ENCODE assay signal across 35 cellular contexts in genomic region chr2:230825354-230825753, GRCh38.
"Had no signal": no experiment of that assay in that cellular context is flagged by ENCODE, and none has a peak within 500 bp of the region (broad histone marks: within the 10 kb centered on the region; RNA-seq: fewer than 3 reads in every experiment).

No MANE protein-coding gene starts in this region.

- H3K4me3 ChIP-seq: MG63 had no signal

- H3K36me3 ChIP-seq: MG63 had no signal

- DNase-seq: Karpas-422, Kasumi-1, MG63, MM.1S, MV-4-11, NCI-H1048, NCI-H1092, NCI-H1092 treated with DMSO at 0.1 percent for 48 hours, NCI-H1105, NCI-H1105 treated with DMSO at 0.1 percent for 48 hours, NCI-H1417, NCI-H1417 treated with DMSO at 0.1 percent for 48 hours, NCI-H1436, NCI-H1436 treated with DMSO at 0.1 percent for 48 hours, NCI-H146, NCI-H1694, NCI-H1694 treated with DMSO at 0.1 percent for 48 hours, NCI-H187, NCI-H187 treated with DMSO at 0.1 percent for 48 hours, NCI-H1930, NCI-H2029, NCI-H2029 treated with DMSO at 0.1 percent for 48 hours, NCI-H2081, NCI-H2081 treated with DMSO at 0.1 percent for 48 hours, NCI-H2107, NCI-H2171, NCI-H2171 treated with DMSO at 0.1 percent for 48 hours, NCI-H2227 treated with DMSO at 0.1 percent for 48 hours, NCI-H226, NCI-H345, NCI-H446, NCI-H446 treated with DMSO at 0.1 percent for 48 hours, NCI-H510A, NCI-H510A treated with DMSO at 0.1 percent for 48 hours, NCI-H524 had no signal
